In genomic region chr1:150282558-150282958, GRCh38 we compare ENCODE assay signal across 8 cellular contexts. TPM values are rescaled to one million over a fixed set of nuclear protein-coding genes. Genes with fewer than 3 reads are reported as not detected.
DNase-seq lines count a peak whose midpoint lies in the region; ATAC-seq, FAIRE-seq and TF ChIP-seq lines count a peak whose summit lies in the region.

No MANE protein-coding gene starts in this region.

- no peak overlapping the region for H4K5ac ChIP-seq in H1 (ENCODE audit: insufficient read length, low read depth, low read length)

- H3K79me1 ChIP-seq in H1 (ENCODE audit: low read depth, low read length), result no peaks in the 10 kb centered on the region

- peak overlapping the region; percentile 54; the same call in 1 of the 2 replicates for H3K27ac ChIP-seq in H1 (ENCODE audit: low read depth, low read length)

- POLR2A ChIA-PET in H1 (lab: Charles Lee; ENCODE audit: partially characterized antibody), result interaction anchor here (0.5 to 25.2 kb wide), 11 partner anchors 9 to 395 kb away, joined by 3 to 535 read pairs (median 8); partner anchors contain the start of genes APH1A, C1orf54, CA14 and RPRD2

- no peak overlapping the region for H3K14ac ChIP-seq in H1 (ENCODE audit: insufficient read length)

- ATAC-seq in natural killer cell treated with Interleukin-12 subunit alpha and Interleukin-12 subunit beta and Interleukin-15 and Interleukin-18, amount 100 ng/mL, for 72 hours, result no peak
- no peak for ATAC-seq in activated CD4-positive, CD25-positive, alpha-beta regulatory T cell treated with anti-CD3 and anti-CD28 coated beads, Interleukin-2, amount 50 U/mL, for 24 hours

- no peak for TF ChIP-seq RAD21 in H1 (IDR thresholded peaks at IDR 0.05 in 1 of 2, conservative IDR thresholded peaks at IDR 0.05 in 1 of 2; ENCODE audit: low read depth in 2 of 2, low read length in 2 of 2)

- H3K36me3 ChIP-seq in H1 (ENCODE audit: control insufficient read depth in 2 of 4, insufficient read depth in 4 of 4, low read length in 3 of 4), result peaks cover 6 to 19% (median 9%) of the 10 kb centered on the region in 4 experiments; a peak in 7 of 8 replicates

- peaks cover 21% of the 10 kb centered on the region in 2 donors for H3K4me1 Mint-ChIP-seq in natural killer cell treated with Interleukin-12 subunit alpha and Interleukin-12 subunit beta and Interleukin-15 and Interleukin-18, amount 100 ng/mL, for 72 hours (ENCODE audit: low read depth in 2 of 2)

- no peaks in the 10 kb centered on the region for H3K79me2 ChIP-seq in H1 (ENCODE audit: control insufficient read depth in 1 of 2, insufficient read depth in 2 of 2, low read length in 2 of 2)

- 0 out of 3 replicates have a peak, but pooled peaks of 1 of the 2 experiments have one; percentile 6 for TF ChIP-seq EP300 in H1 (IDR thresholded peaks at IDR 0.05; ENCODE audit: borderline replicate concordance in 1 of 2, low read depth in 2 of 2, low read length in 2 of 2)

- H2BK5ac ChIP-seq in H1 (ENCODE audit: low read depth, low read length), result peak overlapping the region; percentile 83

- peaks cover 0 to 4% (median 2%) of the 10 kb centered on the region in 4 experiments; a peak in 2 of 7 replicates for H3K4me1 ChIP-seq in H1 (replicated peaks in 1 of 4; ENCODE audit: control insufficient read depth in 3 of 4, insufficient read depth in 4 of 4, low read length in 3 of 4)

- no peaks in the 10 kb centered on the region for H3K9me3 ChIP-seq in H1 (ENCODE audit: insufficient read depth in 2 of 2, low read depth in 1 of 2, low read length in 1 of 2)

- H3K27me3 ChIP-seq in H1 (replicated peaks in 1 of 4; ENCODE audit: control insufficient read depth in 3 of 4, extremely low read depth in 1 of 4, insufficient read depth in 3 of 4, low read length in 3 of 4), result peaks cover 0 to 7% (median 7%) of the 10 kb centered on the region in 4 experiments; a peak in 4 of 7 replicates

- H3K23me2 ChIP-seq in H1 (ENCODE audit: low read depth, low read length), result peaks cover 8% of the 10 kb centered on the region; the same call in 1 of the 2 replicates

- peak overlapping the region in 3 of 4 experiments; percentile 63 to 75 (median 74); a peak in 6 of 7 replicates for H3K9ac ChIP-seq in H1 (replicated peaks in 1 of 4; ENCODE audit: extremely low read depth in 1 of 4, low read depth in 3 of 4, low read length in 3 of 4)

- H2BK12ac ChIP-seq in H1 (ENCODE audit: low read depth, low read length), result peak overlapping the region; percentile 10

- H3K27ac Mint-ChIP-seq in natural killer cell treated with Interleukin-12 subunit alpha and Interleukin-12 subunit beta and Interleukin-15 and Interleukin-18, amount 100 ng/mL, for 72 hours, result peak overlapping the region; percentile 56 to 65

- WGBS in H1 (ENCODE audit: extremely low coverage in 1 of 2, insufficient coverage in 1 of 2, insufficient read length in 1 of 2, insufficient replicate concordance in 2 of 2, low coverage in 1 of 2, low lambda C conversion rate in 2 of 2, missing lambda C conversion rate in 1 of 2), 2 experiments, result 1% methylated on average over 18 of the region's 21 CpGs; no CpG with 5 or more reads in 1 of the 2 experiments

- H2AFZ ChIP-seq in H1 (ENCODE audit: low read length), result no peak overlapping the region

- H3K18ac ChIP-seq in H1 (ENCODE audit: extremely low read depth, low read length), result peak overlapping the region; percentile 33

- H2BK15ac ChIP-seq in H1 (ENCODE audit: low read length), result peak overlapping the region; percentile 65; the same call in 1 of the 2 replicates

- no peak overlapping the region for H3K4ac ChIP-seq in H1 (replicated peaks; ENCODE audit: insufficient read length, low read depth, low read length)

- peak overlapping the region; percentile 92 for H3K4me3 Mint-ChIP-seq in natural killer cell treated with Interleukin-12 subunit alpha and Interleukin-12 subunit beta and Interleukin-15 and Interleukin-18, amount 100 ng/mL, for 72 hours

- H3K56ac ChIP-seq in H1 (replicated peaks; ENCODE audit: insufficient read length, low read depth, low read length), result no peak overlapping the region

- no peak for TF ChIP-seq CTCF in H1 (IDR thresholded peaks at IDR 0.05; ENCODE audit: control extremely low read depth in 1 of 3, insufficient read depth in 1 of 3, low read depth in 1 of 3, low read length in 3 of 3)

- no peak overlapping the region for H4K91ac ChIP-seq in H1 (replicated peaks; ENCODE audit: insufficient read length, low read length)

- DNase-seq in AG08395 (ENCODE audit: low spot score), result peak; percentile 18
- DNase-seq in NCI-H1048 (lab: John Stamatoyannopoulos, UW), result peak; percentile 65
- DNase-seq in H1 (ENCODE audit: low read depth in 1 of 2, low spot score in 2 of 2), result no peak
- DNase-seq in natural killer cell treated with Interleukin-12 subunit alpha and Interleukin-12 subunit beta and Interleukin-15 and Interleukin-18, amount 100 ng/mL, for 72 hours (ENCODE audit: low spot score), result no peak
- no peak for DNase-seq in GDM1 (lab: John Stamatoyannopoulos, UW)
- no peak for DNase-seq in superior temporal gyrus (ENCODE audit: extremely low spot score)
- DNase-seq in DMS53 (lab: John Stamatoyannopoulos, UW), result no peak

- H3K9me3 Mint-ChIP-seq in natural killer cell treated with Interleukin-12 subunit alpha and Interleukin-12 subunit beta and Interleukin-15 and Interleukin-18, amount 100 ng/mL, for 72 hours, result no peaks in the 10 kb centered on the region

- no peaks in the 10 kb centered on the region for H3K36me3 Mint-ChIP-seq in natural killer cell treated with Interleukin-12 subunit alpha and Interleukin-12 subunit beta and Interleukin-15 and Interleukin-18, amount 100 ng/mL, for 72 hours

- peak overlapping the region; percentile 56 to 83 (median 70) for H3K4me3 ChIP-seq in H1 (ENCODE audit: extremely low read depth in 1 of 4, insufficient read depth in 2 of 4, low read depth in 3 of 4, low read length in 4 of 4)

- H4K20me1 ChIP-seq in H1 (replicated peaks in 1 of 2; ENCODE audit: control insufficient read depth in 1 of 2, insufficient read depth in 2 of 2, low read length in 2 of 2), result peaks cover 1 to 2% of the 10 kb centered on the region in 2 experiments

- H2BK20ac ChIP-seq in H1 (ENCODE audit: low read length), result no peak overlapping the region

- H3K4me2 ChIP-seq in H1 (ENCODE audit: insufficient read depth in 1 of 2, low read depth in 2 of 2, low read length in 2 of 2), result peak overlapping the region; percentile 83 to 84

- no peak overlapping the region for H2BK120ac ChIP-seq in H1 (replicated peaks; ENCODE audit: low read depth, low read length)

- CTCF ChIA-PET in H1 (lab: Charles Lee; ENCODE audit: partially characterized antibody), result interaction anchor here (0.7 to 16.5 kb wide), 4 partner anchors 12 to 43 kb away, joined by 3 to 326 read pairs (median 24); partner anchors contain the start of genes APH1A, C1orf54 and CA14

- no peak for FAIRE-seq in H1 (lab: Jason Lieb, UNC)

- H3K27me3 Mint-ChIP-seq in natural killer cell treated with Interleukin-12 subunit alpha and Interleukin-12 subunit beta and Interleukin-15 and Interleukin-18, amount 100 ng/mL, for 72 hours, result peaks cover 7 to 28% of the 10 kb centered on the region in 2 donors

- H4K8ac ChIP-seq in H1 (ENCODE audit: extremely low read depth, insufficient read depth, low read length), result peak overlapping the region; percentile 81; the same call in 1 of the 2 replicates

- TF ChIP-seq POLR2A in H1 (IDR thresholded peaks at IDR 0.05; ENCODE audit: control extremely low read depth in 1 of 2, low read depth in 2 of 2, low read length in 2 of 2), result no peak; a peak in 1 of 3 replicates

- no peak overlapping the region for H2AK5ac ChIP-seq in H1 (ENCODE audit: low read depth, low read length)

- no peak overlapping the region for H3K23ac ChIP-seq in H1 (ENCODE audit: insufficient read length)

RNA-seq across cellular contexts. Expression of gene CIART, which starts 0.2 kb away (rescaled TPM):
- total RNA-seq in H1 (2021; fragmentation: NEBNext Ultra II Directional; extraction: Animal tissue kit (Norgen Biotek cat#: 25700)), result 9.6 and 10.6 TPM in 2 replicates
- polyA plus RNA-seq in H1 (2011; rRNA removed), result 23.3 and 33.3 TPM in 2 replicates
- polyA plus RNA-seq in H1 (2011; cell fraction: cytosol; rRNA removed), result 23.2 TPM
- 24.1 TPM for polyA plus RNA-seq in H1 (2011; cell fraction: nucleus; rRNA removed)
- polyA plus RNA-seq in H1 (2012, experiment 1 of 2), result 14.7 to 18.2 TPM (median 17.7 TPM) in 4 replicates
- 16.4 TPM for polyA plus RNA-seq in H1 (2012, experiment 2 of 2)
- 10.0 TPM for polyA plus RNA-seq in H1 (2013, experiment 1 of 2)
- polyA plus RNA-seq in H1 (2013, experiment 2 of 2), result 9.6 TPM
- polyA minus RNA-seq in H1 (2011; rRNA and poly(A)+ RNA removed), result 24.5 and 28.3 TPM in 2 replicates
- polyA minus RNA-seq in H1 (2011; cell fraction: cytosol; rRNA and poly(A)+ RNA removed), result 8.8 TPM
- polyA minus RNA-seq in H1 (2011; cell fraction: nucleus; rRNA and poly(A)+ RNA removed), result 10.9 TPM
- 10 to 100 TPM in 1 of 2 donors, 1 to 10 TPM in 1; 2.4 to 10.2 TPM for total RNA-seq in natural killer cell treated with Interleukin-12 subunit alpha and Interleukin-12 subunit beta and Interleukin-15 and Interleukin-18, amount 100 ng/mL, for 72 hours

RNA-seq across cellular contexts. Expression of gene C1orf54, which starts 10.0 kb away (rescaled TPM):
- total RNA-seq in H1 (2021; fragmentation: NEBNext Ultra II Directional; extraction: Animal tissue kit (Norgen Biotek cat#: 25700)), result 19.8 and 20.4 TPM in 2 replicates
- polyA plus RNA-seq in H1 (2011; rRNA removed), result 12.2 and 30.2 TPM in 2 replicates
- 22.3 TPM for polyA plus RNA-seq in H1 (2011; cell fraction: cytosol; rRNA removed)
- 6.4 TPM for polyA plus RNA-seq in H1 (2011; cell fraction: nucleus; rRNA removed)
- 20.3 to 29.7 TPM (median 25.5 TPM) in 4 replicates for polyA plus RNA-seq in H1 (2012, experiment 1 of 2)
- polyA plus RNA-seq in H1 (2012, experiment 2 of 2), result 51.2 TPM
- 25.8 TPM for polyA plus RNA-seq in H1 (2013, experiment 1 of 2)
- polyA plus RNA-seq in H1 (2013, experiment 2 of 2), result 33.2 TPM
- 4.2 and 7.2 TPM in 2 replicates for polyA minus RNA-seq in H1 (2011; rRNA and poly(A)+ RNA removed)
- polyA minus RNA-seq in H1 (2011; cell fraction: cytosol; rRNA and poly(A)+ RNA removed), result 5.0 TPM
- 3.5 TPM for polyA minus RNA-seq in H1 (2011; cell fraction: nucleus; rRNA and poly(A)+ RNA removed)
- total RNA-seq in natural killer cell treated with Interleukin-12 subunit alpha and Interleukin-12 subunit beta and Interleukin-15 and Interleukin-18, amount 100 ng/mL, for 72 hours, result under 1 TPM; 0.45 to 0.59 TPM

RNA-seq across cellular contexts. Expression of gene MRPS21, which starts 11.1 kb away (rescaled TPM):
- total RNA-seq in H1 (2021; fragmentation: NEBNext Ultra II Directional; extraction: Animal tissue kit (Norgen Biotek cat#: 25700)), result 99.8 and 104 TPM in 2 replicates
- 59.0 and 81.9 TPM in 2 replicates for polyA plus RNA-seq in H1 (2011; rRNA removed)
- polyA plus RNA-seq in H1 (2011; cell fraction: cytosol; rRNA removed), result 106 TPM
- polyA plus RNA-seq in H1 (2011; cell fraction: nucleus; rRNA removed), result 87.5 TPM
- polyA plus RNA-seq in H1 (2012, experiment 1 of 2), result 81.5 to 134 TPM (median 118 TPM) in 4 replicates
- 69.8 TPM for polyA plus RNA-seq in H1 (2012, experiment 2 of 2)
- 160 TPM for polyA plus RNA-seq in H1 (2013, experiment 1 of 2)
- polyA plus RNA-seq in H1 (2013, experiment 2 of 2), result 157 TPM
- polyA minus RNA-seq in H1 (2011; rRNA and poly(A)+ RNA removed), result 26.2 and 30.7 TPM in 2 replicates
- polyA minus RNA-seq in H1 (2011; cell fraction: cytosol; rRNA and poly(A)+ RNA removed), result 23.5 TPM
- 44.6 TPM for polyA minus RNA-seq in H1 (2011; cell fraction: nucleus; rRNA and poly(A)+ RNA removed)
- 10 to 100 TPM; 56.5 to 63.0 TPM for total RNA-seq in natural killer cell treated with Interleukin-12 subunit alpha and Interleukin-12 subunit beta and Interleukin-15 and Interleukin-18, amount 100 ng/mL, for 72 hours

RNA-seq across cellular contexts. Expression of gene APH1A, which starts 13.7 kb away (rescaled TPM):
- total RNA-seq in H1 (2021; fragmentation: NEBNext Ultra II Directional; extraction: Animal tissue kit (Norgen Biotek cat#: 25700)), result 110 and 111 TPM in 2 replicates
- 183 and 188 TPM in 2 replicates for polyA plus RNA-seq in H1 (2011; rRNA removed)
- polyA plus RNA-seq in H1 (2011; cell fraction: cytosol; rRNA removed), result 157 TPM
- 218 TPM for polyA plus RNA-seq in H1 (2011; cell fraction: nucleus; rRNA removed)
- 89.8 to 118 TPM (median 111 TPM) in 4 replicates for polyA plus RNA-seq in H1 (2012, experiment 1 of 2)
- polyA plus RNA-seq in H1 (2012, experiment 2 of 2), result 169 TPM
- 75.6 TPM for polyA plus RNA-seq in H1 (2013, experiment 1 of 2)
- polyA plus RNA-seq in H1 (2013, experiment 2 of 2), result 85.8 TPM
- polyA minus RNA-seq in H1 (2011; rRNA and poly(A)+ RNA removed), result 138 and 140 TPM in 2 replicates
- polyA minus RNA-seq in H1 (2011; cell fraction: cytosol; rRNA and poly(A)+ RNA removed), result 57.2 TPM
- polyA minus RNA-seq in H1 (2011; cell fraction: nucleus; rRNA and poly(A)+ RNA removed), result 97.0 TPM
- total RNA-seq in natural killer cell treated with Interleukin-12 subunit alpha and Interleukin-12 subunit beta and Interleukin-15 and Interleukin-18, amount 100 ng/mL, for 72 hours, result 100 to 1,000 TPM; 115 to 140 TPM

RNA-seq across cellular contexts. Expression of gene CA14, which starts 25.0 kb away (rescaled TPM):
- total RNA-seq in H1 (2021; fragmentation: NEBNext Ultra II Directional; extraction: Animal tissue kit (Norgen Biotek cat#: 25700)), result 52.1 and 52.3 TPM in 2 replicates
- polyA plus RNA-seq in H1 (2011; rRNA removed), result 79.3 and 105 TPM in 2 replicates
- polyA plus RNA-seq in H1 (2011; cell fraction: cytosol; rRNA removed), result 87.6 TPM
- 103 TPM for polyA plus RNA-seq in H1 (2011; cell fraction: nucleus; rRNA removed)
- polyA plus RNA-seq in H1 (2012, experiment 1 of 2), result 61.2 to 68.2 TPM (median 64.7 TPM) in 4 replicates
- 53.1 TPM for polyA plus RNA-seq in H1 (2012, experiment 2 of 2)
- 72.8 TPM for polyA plus RNA-seq in H1 (2013, experiment 1 of 2)
- polyA plus RNA-seq in H1 (2013, experiment 2 of 2), result 65.7 TPM
- 61.0 and 79.2 TPM in 2 replicates for polyA minus RNA-seq in H1 (2011; rRNA and poly(A)+ RNA removed)
- polyA minus RNA-seq in H1 (2011; cell fraction: cytosol; rRNA and poly(A)+ RNA removed), result 25.8 TPM
- polyA minus RNA-seq in H1 (2011; cell fraction: nucleus; rRNA and poly(A)+ RNA removed), result 36.0 TPM
- total RNA-seq in natural killer cell treated with Interleukin-12 subunit alpha and Interleukin-12 subunit beta and Interleukin-15 and Interleukin-18, amount 100 ng/mL, for 72 hours, result not detected

Comparison
In these comparisons a context has a peak if more than half of its experiments do, and no peak if none do; other contexts are left out.
1. DNase-seq: peak in AG08395 (single experiment) and NCI-H1048 (single experiment); none in H1 (0 of 2), natural killer cell treated with Interleukin-12 subunit alpha and Interleukin-12 subunit beta and Interleukin-15 and Interleukin-18, amount 100 ng/mL, for 72 hours (single experiment), GDM1 (single experiment), superior temporal gyrus (single experiment) and DMS53 (single experiment).
2. RNA of gene C1orf54, which starts 10.0 kb away (total RNA-seq): 19.8 to 20.4 TPM in H1; 0.45 to 0.59 TPM in natural killer cell treated with Interleukin-12 subunit alpha and Interleukin-12 subunit beta and Interleukin-15 and Interleukin-18, amount 100 ng/mL, for 72 hours; every median in the first group is over 10 times any median in the second.